6 cellular contexts compared by ENCODE assay signal in the genomic region with DNA sequence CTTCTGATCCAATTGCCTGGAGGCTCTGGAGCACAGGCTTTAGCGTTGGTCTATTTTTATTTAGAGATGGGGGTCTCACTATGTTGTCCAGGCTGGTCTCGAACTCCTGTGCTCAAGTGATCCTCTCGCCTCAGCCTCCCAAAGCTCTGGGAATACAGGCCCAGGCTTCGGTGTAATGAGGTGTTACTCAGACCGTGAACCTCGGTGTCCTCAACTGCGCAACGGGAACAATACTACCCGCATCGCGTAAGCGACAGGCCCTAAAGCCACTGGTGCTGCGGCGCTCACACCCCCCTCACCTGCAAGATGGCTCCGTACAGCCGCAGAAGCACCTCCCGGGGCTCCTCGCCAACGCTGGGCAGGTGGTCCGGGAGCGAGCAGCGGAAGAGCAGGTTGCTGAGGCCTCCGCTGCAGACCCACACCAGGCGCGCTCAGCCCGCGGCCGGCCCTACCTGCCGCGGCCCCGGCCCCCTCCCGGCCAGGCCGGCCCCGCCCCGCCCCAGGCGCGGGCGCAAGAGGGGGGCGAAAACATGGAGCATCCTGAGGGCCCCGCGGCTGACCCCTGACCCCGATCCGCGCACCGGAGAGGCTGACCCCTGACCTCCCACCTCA. TPM values are rescaled to one million over a fixed set of nuclear protein-coding genes. Genes with fewer than 3 reads are reported as not detected.
A peak's percentile ranks its signal among the peaks of the same experiment; 100 is the strongest.
DNase-seq lines count a peak whose midpoint lies in the region; ATAC-seq and TF ChIP-seq lines count a peak whose summit lies in the region.

No MANE protein-coding gene starts in this region.

- peak; percentile 64 for DNase-seq in GM13977 (ENCODE audit: low spot score)
- DNase-seq in NB4 (ENCODE audit: low read depth): peak; percentile 46
- peak; percentile 39 for DNase-seq in cerebellar cortex (ENCODE audit: low spot score)
- no peak for DNase-seq in ovary
- no peak for DNase-seq in NCI-H1417 (lab: John Stamatoyannopoulos, UW)

- no peak for TF ChIP-seq POLR2A in NB4 (IDR thresholded peaks at IDR 0.05; ENCODE audit: extremely low read depth, insufficient read length)
- no peak for TF ChIP-seq POLR2A in ovary (IDR thresholded peaks at IDR 0.05)

- H3K27ac ChIP-seq in ovary: peak overlapping the region; percentile 59 to 94

- peak overlapping the region; percentile 77 for H3K4me3 ChIP-seq in NB4 (ENCODE audit: low read depth, low read length)
- H3K4me3 ChIP-seq in ovary: peak overlapping the region; percentile 86

- ATAC-seq in HG03108 (IDR thresholded peaks at IDR 0.05; ENCODE audit: unreplicated experiment): no peak

- intact Hi-C loops in ovary (cut with DNase I): no loop called here

- in situ Hi-C loops in GM13977 (cut with MboI; ENCODE audit: low pct_unique_long_range_greater_than_20kb, low sequenced_read_pairs, unreplicated experiment): no loop called here

- H3K4me1 ChIP-seq in ovary (ENCODE audit: insufficient read depth): peaks cover 14% of the 10 kb centered on the region

- TF ChIP-seq CTCF in GM13977 (IDR thresholded peaks at IDR 0.05; ENCODE audit: extremely low read depth, insufficient read depth, missing control alignments): no peak
- no peak for TF ChIP-seq CTCF in NB4 (IDR thresholded peaks at IDR 0.05; ENCODE audit: low read depth, low read length)
- no peak for TF ChIP-seq CTCF in ovary (IDR thresholded peaks at IDR 0.05)

- no peak for TF ChIP-seq EP300 in ovary (IDR thresholded peaks at IDR 0.05)

- no peaks in the 10 kb centered on the region for H3K9me3 ChIP-seq in ovary

- 7 to 12% (median 7%) methylated on average over 18 to 45 of the region's 45 CpGs for WGBS in ovary, 3 donors

- no peaks in the 10 kb centered on the region for H3K27me3 ChIP-seq in ovary

- no peaks in the 10 kb centered on the region for H3K36me3 ChIP-seq in ovary

RNA-seq across cellular contexts. Expression of a gene that starts 0.6 kb away (rescaled TPM):
- 10 to 100 TPM; 34.9 to 73.2 (median 48.8) TPM for total RNA-seq in ovary
- 10 to 100 TPM; 42.2 to 44.2 TPM for polyA plus RNA-seq in ovary

RNA-seq across cellular contexts. Expression of a gene that starts 3.8 kb away (rescaled TPM):
- total RNA-seq in ovary: 10 to 100 TPM in 1 of 7 donors, 1 to 10 TPM in 6; 3.6 to 10.6 (median 5.2) TPM
- polyA plus RNA-seq in ovary: 1 to 10 TPM; 2.5 to 4.2 TPM

RNA-seq across cellular contexts. Expression of a gene that starts 18.5 kb away (rescaled TPM):
- 10 to 100 TPM in 4 of 7 donors, 1 to 10 TPM in 3; 5.0 to 28.4 (median 13.2) TPM for total RNA-seq in ovary
- 1 to 10 TPM; 1.1 to 6.0 TPM for polyA plus RNA-seq in ovary

RNA-seq across cellular contexts. Expression of a gene that starts 19.3 kb away (rescaled TPM):
- total RNA-seq in ovary: not detected
- polyA plus RNA-seq in ovary: not detected

RNA-seq across cellular contexts. Expression of a gene that starts 36.4 kb away (rescaled TPM):
- total RNA-seq in ovary: under 1 TPM in 5 of 7 donors, not detected in 2; 0.10 to 0.12 (median 0.10) TPM
- polyA plus RNA-seq in ovary: under 1 TPM; 0.04 to 0.13 TPM

Comparison
In these comparisons a context has a peak if more than half of its experiments do, and no peak if none do; other contexts are left out.
1. DNase-seq: peak in GM13977 (single experiment), NB4 (single experiment) and cerebellar cortex (single experiment); none in ovary (0 of 5) and NCI-H1417 (0 of 3).